ENCODE assay signal across 8 cellular contexts in genomic region chr1:3899776-3900149, GRCh38. TPM values are rescaled to one million over a fixed set of nuclear protein-coding genes. Genes with fewer than 3 reads are reported as not detected.
DNase-seq lines count a peak whose midpoint lies in the region; ATAC-seq and TF ChIP-seq lines count a peak whose summit lies in the region.

No MANE protein-coding gene starts in this region.

- peaks cover 6% of the 10 kb centered on the region for H3K9me3 Mint-ChIP-seq in activated CD8-positive, alpha-beta T cell treated with anti-CD3 and anti-CD28 coated beads for 36 hours

- H3K4me3 ChIP-seq in SK-N-SH (ENCODE audit: low read depth in 2 of 2, low read length in 1 of 2) (peak overlapping the region; percentile 90 to 95), hepatocyte (peak overlapping the region; percentile 59)

- no peak for TF ChIP-seq EP300 in SK-N-SH (IDR thresholded peaks at IDR 0.05; ENCODE audit: borderline replicate concordance in 1 of 2, low read depth in 1 of 2, low read length in 1 of 2)

- H3K9ac ChIP-seq in SK-N-SH, result peak overlapping the region; percentile 96

- H3K27me3 ChIP-seq in SK-N-SH (ENCODE audit: insufficient read depth), result no peaks in the 10 kb centered on the region
- H3K27me3 ChIP-seq in hepatocyte, result no peaks in the 10 kb centered on the region

- CTCF ChIA-PET in SK-N-SH (lab: Yijun Ruan, JAX), result interaction anchor here (0.8 to 2.1 kb wide), 5 partner anchors 24 to 753 kb away, joined by 3 to 5 read pairs (median 3); no protein-coding TSS in a partner anchor
- CTCF ChIA-PET in activated CD8-positive, alpha-beta T cell treated with anti-CD3 and anti-CD28 coated beads for 36 hours (lab: Charles Lee), result interaction anchor here (0.8 to 1.7 kb wide), 6 partner anchors 11 to 104 kb away, joined by 3 to 11 read pairs (median 4); partner anchors contain the start of genes DFFB and LRRC47

- ATAC-seq in SK-N-SH treated with all-trans-retinoic acid at 6 μM for 48 hours, result no peak
- peak; percentile 4 for ATAC-seq in HG03039 (IDR thresholded peaks at IDR 0.05; ENCODE audit: unreplicated experiment)
- no peak for ATAC-seq in activated CD8-positive, alpha-beta T cell treated with anti-CD3 and anti-CD28 coated beads for 36 hours
- no peak for ATAC-seq in stimulated activated naive CD8-positive, alpha-beta T cell treated with anti-CD3 and anti-CD28 coated beads, Interleukin-15, Interleukin-2, amounts not matched to agents 100 U/mL and 50 U/mL, for 24 hours

- peak overlapping the region; percentile 100 for H3K4me2 ChIP-seq in SK-N-SH
- H3K4me2 ChIP-seq in hepatocyte, result peak overlapping the region; percentile 84

- H3K4me1 Mint-ChIP-seq in activated CD8-positive, alpha-beta T cell treated with anti-CD3 and anti-CD28 coated beads for 36 hours (ENCODE audit: low read depth), result peaks cover 50% of the 10 kb centered on the region

- DNase-seq in SK-N-SH (peak; percentile 73), hepatocyte (ENCODE audit: low spot score) (no peak), NCI-H526 (lab: John Stamatoyannopoulos, UW) (no peak), DMS79 (lab: John Stamatoyannopoulos, UW) (no peak)
- DNase-seq in activated CD8-positive, alpha-beta T cell treated with anti-CD3 and anti-CD28 coated beads for 36 hours, result no peak
- peak; percentile 51 for DNase-seq in stimulated activated naive CD8-positive, alpha-beta T cell treated with anti-CD3 and anti-CD28 coated beads, Interleukin-15, Interleukin-2, amounts not matched to agents 100 U/mL and 50 U/mL, for 24 hours

- H3K9me2 ChIP-seq in SK-N-SH (no peaks in the 10 kb centered on the region), hepatocyte (replicated peaks; ENCODE audit: insufficient read depth) (no peaks in the 10 kb centered on the region)

- peak overlapping the region; percentile 63; the same call in 1 of the 2 replicates for H2AFZ ChIP-seq in SK-N-SH (ENCODE audit: low read depth)
- peak overlapping the region; percentile 76 for H2AFZ ChIP-seq in hepatocyte

- TF ChIP-seq CTCF in SK-N-SH (IDR thresholded peaks at IDR 0.05) (no peak; the same call in 1 of the 2 replicates), hepatocyte (IDR thresholded peaks at IDR 0.05; ENCODE audit: poor library complexity) (peak; percentile 11)
- no peak for TF ChIP-seq CTCF in activated CD8-positive, alpha-beta T cell treated with anti-CD3 and anti-CD28 coated beads for 36 hours (IDR thresholded peaks at IDR 0.05)

- H4K20me1 ChIP-seq in SK-N-SH (ENCODE audit: insufficient read depth), result 0 out of 2 replicates have a peak, but pooled peaks cover 9% of the 10 kb centered on the region
- H4K20me1 ChIP-seq in hepatocyte (ENCODE audit: insufficient read depth, poor library complexity, severe bottlenecking), result no peaks in the 10 kb centered on the region

- no peak for TF ChIP-seq RAD21 in SK-N-SH (IDR thresholded peaks at IDR 0.05; ENCODE audit: low read length)

- H3K9me3 ChIP-seq in SK-N-SH (no peaks in the 10 kb centered on the region), hepatocyte (ENCODE audit: low read depth) (no peaks in the 10 kb centered on the region)

- H3K4me3 Mint-ChIP-seq in activated CD8-positive, alpha-beta T cell treated with anti-CD3 and anti-CD28 coated beads for 36 hours, result peak overlapping the region; percentile 88

- peak overlapping the region; percentile 99 for H3K27ac Mint-ChIP-seq in activated CD8-positive, alpha-beta T cell treated with anti-CD3 and anti-CD28 coated beads for 36 hours

- peaks cover 52% of the 10 kb centered on the region for H3K79me2 ChIP-seq in SK-N-SH (ENCODE audit: insufficient read depth)
- peaks cover 59% of the 10 kb centered on the region for H3K79me2 ChIP-seq in hepatocyte

- H3K27ac ChIP-seq in SK-N-SH (ENCODE audit: low read depth in 2 of 2, low read length in 1 of 2) (peak overlapping the region; percentile 91 to 97), hepatocyte (peak overlapping the region; percentile 92)

- H3K36me3 Mint-ChIP-seq in activated CD8-positive, alpha-beta T cell treated with anti-CD3 and anti-CD28 coated beads for 36 hours (ENCODE audit: low read depth), result peaks cover 30% of the 10 kb centered on the region

- H3K27me3 Mint-ChIP-seq in activated CD8-positive, alpha-beta T cell treated with anti-CD3 and anti-CD28 coated beads for 36 hours, result no peaks in the 10 kb centered on the region

- H3F3A ChIP-seq in SK-N-SH (replicated peaks; ENCODE audit: insufficient read depth), result no peaks in the 10 kb centered on the region

- intact Hi-C loops in activated CD8-positive, alpha-beta T cell treated with anti-CD3 and anti-CD28 coated beads for 36 hours (cut with micrococcal nuclease), result loop anchor here (1.0 kb wide), 1 partner anchor 42 kb away; the partner anchor contains the start of genes CEP104 and DFFB

- H3K36me3 ChIP-seq in SK-N-SH (replicated peaks in 1 of 2; ENCODE audit: control insufficient read depth in 1 of 2, insufficient read depth in 2 of 2, low read length in 1 of 2) (peaks cover 2 to 12% of the 10 kb centered on the region in 2 experiments), hepatocyte (replicated peaks; ENCODE audit: insufficient read depth, low read depth) (no peaks in the 10 kb centered on the region)

- H3K4me1 ChIP-seq in SK-N-SH (ENCODE audit: control insufficient read depth in 1 of 2, insufficient read depth in 2 of 2, low read depth in 1 of 2, low read length in 1 of 2) (peaks cover 0 to 18% of the 10 kb centered on the region in 2 experiments; a peak in 1 of 4 replicates), hepatocyte (ENCODE audit: insufficient read depth) (no peaks in the 10 kb centered on the region)

- POLR2A ChIA-PET in SK-N-SH (lab: Yijun Ruan, JAX), result no interaction called here
- POLR2A ChIA-PET in activated CD8-positive, alpha-beta T cell treated with anti-CD3 and anti-CD28 coated beads for 36 hours (lab: Charles Lee), result interaction anchor here (1.1 to 2.7 kb wide), 6 partner anchors 9 to 128 kb away, joined by 3 to 18 read pairs (median 4); partner anchors contain the start of genes CEP104 and DFFB

- WGBS in SK-N-SH (ENCODE audit: low lambda C conversion rate), result 0% methylated on average over 6 of the region's 25 CpGs
- 1% methylated on average over 19 of the region's 25 CpGs for WGBS in hepatocyte (ENCODE audit: low lambda C conversion rate, missing lambda C conversion rate)

TF ChIP-seq in SK-N-SH, 30 proteins besides CTCF, POLR2A, EP300 and RAD21 (continues in another document):
- TF ChIP-seq CHD2 (IDR thresholded peaks at IDR 0.05; ENCODE audit: low read length, partially characterized antibody) (no peak), RCOR1 (IDR thresholded peaks at IDR 0.05; ENCODE audit: low read length) (no peak), TEAD4 (IDR thresholded peaks at IDR 0.05; ENCODE audit: borderline replicate concordance, insufficient read depth) (no peak), EZH2phosphoT487 (IDR thresholded peaks at IDR 0.05; ENCODE audit: borderline replicate concordance, low read depth) (no peak), RFX5 (IDR thresholded peaks at IDR 0.05; ENCODE audit: low read length) (no peak)
- TF ChIP-seq, protein P1, sequence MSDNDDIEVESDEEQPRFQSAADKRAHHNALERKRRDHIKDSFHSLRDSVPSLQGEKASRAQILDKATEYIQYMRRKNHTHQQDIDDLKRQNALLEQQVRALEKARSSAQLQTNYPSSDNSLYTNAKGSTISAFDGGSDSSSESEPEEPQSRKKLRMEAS (IDR thresholded peaks at IDR 0.05; ENCODE audit: low read depth), result no peak

TF ChIP-seq in SK-N-SH treated with all-trans-retinoic acid at 6 μM for 48 hours, 23 proteins besides CTCF, POLR2A, EP300 and RAD21 (continues in another document):
- TF ChIP-seq ISL1 (CRISPR knock-in tag; IDR thresholded peaks at IDR 0.05) (no peak), ARNTL (CRISPR knock-in tag; IDR thresholded peaks at IDR 0.05; ENCODE audit: borderline replicate concordance, low read depth) (no peak), BACH2 (CRISPR knock-in tag; IDR thresholded peaks at IDR 0.05; ENCODE audit: borderline replicate concordance) (no peak), ZC3H10 (CRISPR knock-in tag; IDR thresholded peaks at IDR 0.05) (no peak), GLIS3 (CRISPR knock-in tag; IDR thresholded peaks at IDR 0.05) (no peak), TCF4 (CRISPR knock-in tag; IDR thresholded peaks at IDR 0.05; ENCODE audit: borderline replicate concordance) (no peak), PPARA (CRISPR knock-in tag; IDR thresholded peaks at IDR 0.05; ENCODE audit: borderline replicate concordance) (no peak), CSDC2 (CRISPR knock-in tag; IDR thresholded peaks at IDR 0.05) (no peak), OSR1 (CRISPR knock-in tag; IDR thresholded peaks at IDR 0.05) (no peak), ZNF70 (CRISPR knock-in tag; IDR thresholded peaks at IDR 0.05) (no peak)
- TF ChIP-seq, protein P2, sequence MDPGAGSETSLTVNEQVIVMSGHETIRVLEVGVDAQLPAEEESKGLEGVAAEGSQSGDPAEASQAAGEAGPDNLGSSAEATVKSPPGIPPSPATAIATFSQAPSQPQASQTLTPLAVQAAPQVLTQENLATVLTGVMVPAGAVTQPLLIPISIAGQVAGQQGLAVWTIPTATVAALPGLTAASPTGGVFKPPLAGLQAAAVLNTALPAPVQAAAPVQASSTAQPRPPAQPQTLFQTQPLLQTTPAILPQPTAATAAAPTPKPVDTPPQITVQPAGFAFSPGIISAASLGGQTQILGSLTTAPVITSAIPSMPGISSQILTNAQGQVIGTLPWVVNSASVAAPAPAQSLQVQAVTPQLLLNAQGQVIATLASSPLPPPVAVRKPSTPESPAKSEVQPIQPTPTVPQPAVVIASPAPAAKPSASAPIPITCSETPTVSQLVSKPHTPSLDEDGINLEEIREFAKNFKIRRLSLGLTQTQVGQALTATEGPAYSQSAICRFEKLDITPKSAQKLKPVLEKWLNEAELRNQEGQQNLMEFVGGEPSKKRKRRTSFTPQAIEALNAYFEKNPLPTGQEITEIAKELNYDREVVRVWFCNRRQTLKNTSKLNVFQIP (CRISPR knock-in tag; IDR thresholded peaks at IDR 0.05; ENCODE audit: borderline replicate concordance, low read depth), result no peak

RNA-seq across cellular contexts. Expression of gene C1orf174, which starts 0.3 kb away (rescaled TPM):
- polyA plus RNA-seq in SK-N-SH (2012; rRNA removed) (21.4 and 22.8 TPM in 2 replicates), hepatocyte (23.6 and 28.9 TPM in 2 replicates)
- 17.2 and 19.5 TPM in 2 replicates for polyA plus RNA-seq in SK-N-SH (2012; cell fraction: cytosol; rRNA removed)
- 39.6 and 40.5 TPM in 2 replicates for polyA plus RNA-seq in SK-N-SH (2012; cell fraction: nucleus; rRNA removed)
- 10 to 100 TPM; 43.7 to 44.0 TPM for total RNA-seq in activated CD8-positive, alpha-beta T cell treated with anti-CD3 and anti-CD28 coated beads for 36 hours
- 20.7 and 26.7 TPM in 2 replicates for total RNA-seq in hepatocyte

RNA-seq across cellular contexts. Expression of gene DFFB, which starts 42.5 kb away (rescaled TPM):
- 8.2 and 8.9 TPM in 2 replicates for polyA plus RNA-seq in SK-N-SH (2012; rRNA removed)
- 6.0 and 8.2 TPM in 2 replicates for polyA plus RNA-seq in SK-N-SH (2012; cell fraction: cytosol; rRNA removed)
- 20.7 and 20.8 TPM in 2 replicates for polyA plus RNA-seq in SK-N-SH (2012; cell fraction: nucleus; rRNA removed)
- total RNA-seq in activated CD8-positive, alpha-beta T cell treated with anti-CD3 and anti-CD28 coated beads for 36 hours, result 1 to 10 TPM; 9.3 to 9.7 TPM
- total RNA-seq in hepatocyte, result 5.3 and 6.2 TPM in 2 replicates
- polyA plus RNA-seq in hepatocyte, result 3.5 and 5.5 TPM in 2 replicates

RNA-seq across cellular contexts. Expression of gene CEP104, which starts 42.8 kb away (rescaled TPM):
- polyA plus RNA-seq in SK-N-SH (2012; rRNA removed) (19.2 and 22.7 TPM in 2 replicates), hepatocyte (22.6 and 25.2 TPM in 2 replicates)
- 19.8 and 23.1 TPM in 2 replicates for polyA plus RNA-seq in SK-N-SH (2012; cell fraction: cytosol; rRNA removed)
- polyA plus RNA-seq in SK-N-SH (2012; cell fraction: nucleus; rRNA removed), result 31.2 and 32.1 TPM in 2 replicates
- 10 to 100 TPM; 29.3 to 29.8 TPM for total RNA-seq in activated CD8-positive, alpha-beta T cell treated with anti-CD3 and anti-CD28 coated beads for 36 hours
- 7.7 and 12.7 TPM in 2 replicates for total RNA-seq in hepatocyte

Comparison
In these comparisons a context has a peak if more than half of its experiments do, and no peak if none do; other contexts are left out.
1. DNase-seq: peak in SK-N-SH (single experiment) and stimulated activated naive CD8-positive, alpha-beta T cell treated with anti-CD3 and anti-CD28 coated beads, Interleukin-15, Interleukin-2, amounts not matched to agents 100 U/mL and 50 U/mL, for 24 hours (single experiment); none in activated CD8-positive, alpha-beta T cell treated with anti-CD3 and anti-CD28 coated beads for 36 hours (single experiment), hepatocyte (single experiment), NCI-H526 (0 of 2) and DMS79 (single experiment).